In genomic region chr5:89388872-89389271, GRCh38 we compare ENCODE assay signal across 18 cellular contexts.
A peak's percentile ranks its signal among the peaks of the same experiment; 100 is the strongest.
DNase-seq lines count a peak whose midpoint lies in the region; ATAC-seq and TF ChIP-seq lines count a peak whose summit lies in the region.
"Had no signal": no experiment of that assay in that cellular context is flagged by ENCODE, and none has a peak within 500 bp of the region (broad histone marks: within the 10 kb centered on the region; RNA-seq: fewer than 3 reads in every experiment).

No MANE protein-coding gene starts in this region.

- no peaks in the 10 kb centered on the region for H3K4me1 Mint-ChIP-seq in CD4-positive, alpha-beta memory T cell

- intact Hi-C loops in CD4-positive, alpha-beta memory T cell (cut with micrococcal nuclease) = no loop called here

- H3K4me2 ChIP-seq in Loucy (ENCODE audit: low read depth, low read length, poor library complexity, severe bottlenecking) = no peak overlapping the region

- no peak overlapping the region for H3K4me3 Mint-ChIP-seq in CD4-positive, alpha-beta memory T cell
- H3K4me3 Mint-ChIP-seq: CD4-positive, alpha-beta T cell; H9; IgD-negative memory B cell had no signal

- no peaks in the 10 kb centered on the region for H3K36me3 Mint-ChIP-seq in CD4-positive, alpha-beta memory T cell

- POLR2A ChIA-PET in CD4-positive, alpha-beta memory T cell (lab: Charles Lee; ENCODE audit: partially characterized antibody) = no interaction called here

- H3K79me2 ChIP-seq in Loucy (ENCODE audit: insufficient read depth, low read length) = no peaks in the 10 kb centered on the region

- ATAC-seq in GM19395 (IDR thresholded peaks at IDR 0.05; ENCODE audit: unreplicated experiment) = peak; percentile 49
- ATAC-seq in HG02884 (IDR thresholded peaks at IDR 0.05; ENCODE audit: unreplicated experiment) = no peak
- ATAC-seq in HG03460 (IDR thresholded peaks at IDR 0.05; ENCODE audit: unreplicated experiment) = no peak
- ATAC-seq: HepG2 had no signal

- TF ChIP-seq CTCF in Loucy (conservative IDR thresholded peaks at IDR 0.05; ENCODE audit: low read length) = no peak

- H3F3A ChIP-seq in Loucy (ENCODE audit: low read depth) = no peaks in the 10 kb centered on the region

- peaks cover 0 to 5% (median 3%) of the 10 kb centered on the region in 8 donors for H3K9me3 Mint-ChIP-seq in CD4-positive, alpha-beta memory T cell
- H3K9me3 Mint-ChIP-seq: CD4-positive, alpha-beta T cell; H9; IgD-negative memory B cell had no signal

- no peaks in the 10 kb centered on the region for H4K20me1 ChIP-seq in Loucy (ENCODE audit: insufficient read depth, low read length, poor library complexity, severe bottlenecking)

- no peak overlapping the region for H3K9ac ChIP-seq in Loucy (ENCODE audit: low read depth, low read length, poor library complexity, severe bottlenecking)

- H3K27me3 Mint-ChIP-seq in CD4-positive, alpha-beta memory T cell = no peaks in the 10 kb centered on the region
- H3K27me3 Mint-ChIP-seq: CD4-positive, alpha-beta T cell; IgD-negative memory B cell had no signal

- no peaks in the 10 kb centered on the region for H3K9me3 ChIP-seq in Loucy (ENCODE audit: insufficient read depth, low read depth, low read length)
- no peaks in the 10 kb centered on the region for H3K9me3 ChIP-seq in CD4-positive, alpha-beta memory T cell (ENCODE audit: control insufficient read depth in 1 of 2, low read length in 2 of 2)
- H3K9me3 ChIP-seq: BE2C had no signal

- no peaks in the 10 kb centered on the region for H3K36me3 ChIP-seq in Loucy (ENCODE audit: insufficient read depth, low read length)
- H3K36me3 ChIP-seq in CD4-positive, alpha-beta memory T cell (ENCODE audit: insufficient read depth, low read length) = no peaks in the 10 kb centered on the region
- H3K36me3 ChIP-seq: BE2C had no signal

- CTCF ChIA-PET in CD4-positive, alpha-beta memory T cell (lab: Charles Lee; ENCODE audit: partially characterized antibody) = no interaction called here

- no peaks in the 10 kb centered on the region for H3K9me2 ChIP-seq in Loucy (replicated peaks; ENCODE audit: low read depth, low read length)

- no peak overlapping the region for H3K27ac ChIP-seq in CD4-positive, alpha-beta memory T cell (ENCODE audit: low read depth, low read length)

- no peak overlapping the region for H3K4me3 ChIP-seq in Loucy (ENCODE audit: low read length, poor library complexity, severe bottlenecking)
- H3K4me3 ChIP-seq in CD4-positive, alpha-beta memory T cell (ENCODE audit: low read length in 2 of 2) = no peak overlapping the region

- no peaks in the 10 kb centered on the region for H3K27me3 ChIP-seq in Loucy (ENCODE audit: insufficient read depth, low read length, poor library complexity, severe bottlenecking)
- H3K27me3 ChIP-seq in CD4-positive, alpha-beta memory T cell (ENCODE audit: insufficient read depth, low read length) = no peaks in the 10 kb centered on the region
- H3K27me3 ChIP-seq: BE2C had no signal

- DNase-seq in NCI-H69 (lab: John Stamatoyannopoulos, UW) = peak; percentile 9
- no peak for DNase-seq in CD4-positive, alpha-beta memory T cell
- no peak for DNase-seq in CD1c-positive myeloid dendritic cell (ENCODE audit: extremely low spot score)
- DNase-seq: ACHN; BE2C; C1 segment of cervical spinal cord; CD4-positive, alpha-beta T cell; DMS153; DMS79; GDM1; H9; KG1 had no signal

- H2AFZ ChIP-seq in Loucy (ENCODE audit: low read length) = peak overlapping the region; percentile 36; the same call in 1 of the 2 replicates

- no peak overlapping the region for H3K27ac Mint-ChIP-seq in CD4-positive, alpha-beta memory T cell
- H3K27ac Mint-ChIP-seq: CD4-positive, alpha-beta T cell; H9 had no signal

- H3K4me1 ChIP-seq in Loucy (ENCODE audit: insufficient read depth, low read length, poor library complexity, severe bottlenecking) = no peaks in the 10 kb centered on the region
- no peaks in the 10 kb centered on the region for H3K4me1 ChIP-seq in CD4-positive, alpha-beta memory T cell (ENCODE audit: insufficient read depth, low read length)
- H3K4me1 ChIP-seq: BE2C had no signal
